ENCODE assay signal across 1 cellular context in genomic region chr1:100528861-100529260, GRCh38.
TF ChIP-seq lines count a peak whose summit lies in the region.

No MANE protein-coding gene starts in this region.

TF ChIP-seq in liver, 16 proteins besides CTCF, POLR2A, EP300 and RAD21 (continued from another document):
- TF ChIP-seq, protein P1, sequence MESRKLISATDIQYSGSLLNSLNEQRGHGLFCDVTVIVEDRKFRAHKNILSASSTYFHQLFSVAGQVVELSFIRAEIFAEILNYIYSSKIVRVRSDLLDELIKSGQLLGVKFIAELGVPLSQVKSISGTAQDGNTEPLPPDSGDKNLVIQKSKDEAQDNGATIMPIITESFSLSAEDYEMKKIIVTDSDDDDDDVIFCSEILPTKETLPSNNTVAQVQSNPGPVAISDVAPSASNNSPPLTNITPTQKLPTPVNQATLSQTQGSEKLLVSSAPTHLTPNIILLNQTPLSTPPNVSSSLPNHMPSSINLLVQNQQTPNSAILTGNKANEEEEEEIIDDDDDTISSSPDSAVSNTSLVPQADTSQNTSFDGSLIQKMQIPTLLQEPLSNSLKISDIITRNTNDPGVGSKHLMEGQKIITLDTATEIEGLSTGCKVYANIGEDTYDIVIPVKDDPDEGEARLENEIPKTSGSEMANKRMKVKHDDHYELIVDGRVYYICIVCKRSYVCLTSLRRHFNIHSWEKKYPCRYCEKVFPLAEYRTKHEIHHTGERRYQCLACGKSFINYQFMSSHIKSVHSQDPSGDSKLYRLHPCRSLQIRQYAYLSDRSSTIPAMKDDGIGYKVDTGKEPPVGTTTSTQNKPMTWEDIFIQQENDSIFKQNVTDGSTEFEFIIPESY (IDR thresholded peaks at IDR 0.05): no peak
- peak; percentile 6 for TF ChIP-seq SP1 (IDR thresholded peaks at IDR 0.05)
- no peak for TF ChIP-seq EGR1 (IDR thresholded peaks at IDR 0.05; ENCODE audit: low read depth in 2 of 2)
